Comparison of ENCODE assay signal across 9 cellular contexts in genomic region chr1:160169553-160170399, GRCh38. TPM values are rescaled to one million over a fixed set of nuclear protein-coding genes. Genes with fewer than 3 reads are reported as not detected.
DNase-seq lines count a peak whose midpoint lies in the region; ATAC-seq and TF ChIP-seq lines count a peak whose summit lies in the region.
"Had no signal": no experiment of that assay in that cellular context is flagged by ENCODE, and none has a peak within 500 bp of the region (broad histone marks: within the 10 kb centered on the region; RNA-seq: fewer than 3 reads in every experiment).

No MANE protein-coding gene starts in this region.

- H3K9me3 ChIP-seq in BLaER1 treated with 17β-estradiol and CSF1 and Interleukin-3, amounts not matched to agents 10 nM and 100 nM (replicated peaks in 1 of 11) = no peaks in the 10 kb centered on the region
- no peaks in the 10 kb centered on the region for H3K9me3 ChIP-seq in CD8-positive, alpha-beta T cell (ENCODE audit: low read length)
- H3K9me3 ChIP-seq in PC-9 (ENCODE audit: insufficient read depth, low read depth) (no peaks in the 10 kb centered on the region), esophagus muscularis mucosa (no peaks in the 10 kb centered on the region)

- peak overlapping the region in 3 of 4 donors; percentile 16 to 80 (median 45) for H3K4me3 Mint-ChIP-seq in IgD-negative memory B cell
- no peak overlapping the region for H3K4me3 Mint-ChIP-seq in CD8-positive, alpha-beta T cell

- peak overlapping the region in 9 of 11 experiments; percentile 38 to 69 (median 64); a peak in 16 of 22 replicates for H3K9ac ChIP-seq in BLaER1 treated with 17β-estradiol and CSF1 and Interleukin-3, amounts not matched to agents 10 nM and 100 nM

- H3K4me3 ChIP-seq in BLaER1 treated with 17β-estradiol and CSF1 and Interleukin-3, amounts not matched to agents 10 nM and 100 nM = peak overlapping the region in 7 of 10 experiments; percentile 29 to 49 (median 39); a peak in 10 of 20 replicates
- H3K4me3 ChIP-seq in CD8-positive, alpha-beta T cell (ENCODE audit: low read depth, low read length) = no peak overlapping the region
- no peak overlapping the region for H3K4me3 ChIP-seq in PC-9
- H3K4me3 ChIP-seq in esophagus muscularis mucosa = no peak overlapping the region
- H3K4me3 ChIP-seq: lung had no signal

- peak; percentile 79 for DNase-seq in astrocyte of the hippocampus (ENCODE audit: low read depth, low spot score)
- no peak for DNase-seq in CD8-positive, alpha-beta T cell
- DNase-seq in PC-9 = no peak
- DNase-seq in esophagus muscularis mucosa (ENCODE audit: extremely low spot score) = no peak

- peak overlapping the region in 2 of 3 donors; percentile 53 to 67 for H3K27ac Mint-ChIP-seq in IgD-negative memory B cell
- H3K27ac Mint-ChIP-seq in CD8-positive, alpha-beta T cell = no peak overlapping the region

- CTCF ChIA-PET in CD8-positive, alpha-beta T cell (lab: Charles Lee) = no interaction called here
- CTCF ChIA-PET in PC-9 (lab: Charles Lee) = no interaction called here

- ATAC-seq in GM19438 (IDR thresholded peaks at IDR 0.05; ENCODE audit: low read depth, unreplicated experiment) (peak; percentile 53), GM18498 (IDR thresholded peaks at IDR 0.05; ENCODE audit: unreplicated experiment) (no peak)
- ATAC-seq in CD8-positive, alpha-beta T cell = no peak

- H3K27me3 ChIP-seq in BLaER1 treated with 17β-estradiol and CSF1 and Interleukin-3, amounts not matched to agents 10 nM and 100 nM = no peaks in the 10 kb centered on the region
- no peaks in the 10 kb centered on the region for H3K27me3 ChIP-seq in CD8-positive, alpha-beta T cell (ENCODE audit: insufficient read depth, low read length)
- peaks cover 9% of the 10 kb centered on the region for H3K27me3 ChIP-seq in PC-9 (ENCODE audit: insufficient read depth, low read depth)
- no peaks in the 10 kb centered on the region for H3K27me3 ChIP-seq in esophagus muscularis mucosa

- no peaks in the 10 kb centered on the region for H3K9me2 ChIP-seq in PC-9 (ENCODE audit: insufficient read depth)

- H2AFZ ChIP-seq in PC-9 = no peak overlapping the region

- H3K27me3 Mint-ChIP-seq in IgD-negative memory B cell = peaks cover 10% of the 10 kb centered on the region
- H3K27me3 Mint-ChIP-seq in CD8-positive, alpha-beta T cell (ENCODE audit: low read depth) = peaks cover 16% of the 10 kb centered on the region

- 69% methylated on average over 15 of the region's 15 CpGs for WGBS in esophagus muscularis mucosa

- H4K20me1 ChIP-seq in BLaER1 treated with 17β-estradiol and CSF1 and Interleukin-3, amounts not matched to agents 10 nM and 100 nM = no peaks in the 10 kb centered on the region
- no peaks in the 10 kb centered on the region for H4K20me1 ChIP-seq in PC-9 (ENCODE audit: insufficient read depth)

- H3K4me2 ChIP-seq in BLaER1 treated with 17β-estradiol and CSF1 and Interleukin-3, amounts not matched to agents 10 nM and 100 nM = peak overlapping the region; percentile 74 to 97 (median 90)
- H3K4me2 ChIP-seq in PC-9 = no peak overlapping the region

- intact Hi-C loops in CD8-positive, alpha-beta T cell (cut with DNase I, micrococcal nuclease) = no loop called here
- intact Hi-C loops in PC-9 (cut with micrococcal nuclease; ENCODE audit: unreplicated experiment) = no loop called here
- intact Hi-C loops in esophagus muscularis mucosa (cut with DNase I) = no loop called here

- peaks cover 3% of the 10 kb centered on the region; the same call in 1 of the 2 replicates for H3F3A ChIP-seq in PC-9 (ENCODE audit: insufficient read depth, low read depth)

- H3K4me1 ChIP-seq in BLaER1 treated with 17β-estradiol and CSF1 and Interleukin-3, amounts not matched to agents 10 nM and 100 nM = peaks cover 57 to 72% (median 63%) of the 10 kb centered on the region in 10 experiments
- H3K4me1 ChIP-seq in CD8-positive, alpha-beta T cell (ENCODE audit: insufficient read depth, low read length) = peaks cover 5% of the 10 kb centered on the region
- peaks cover 9% of the 10 kb centered on the region; the same call in 1 of the 2 replicates for H3K4me1 ChIP-seq in PC-9 (replicated peaks; ENCODE audit: insufficient read depth)
- no peaks in the 10 kb centered on the region for H3K4me1 ChIP-seq in esophagus muscularis mucosa

- H3K79me2 ChIP-seq in PC-9 (ENCODE audit: low read depth) = no peaks in the 10 kb centered on the region

- H3K4me1 Mint-ChIP-seq in IgD-negative memory B cell = peaks cover 10 to 15% (median 12%) of the 10 kb centered on the region in 3 donors
- H3K4me1 Mint-ChIP-seq in CD8-positive, alpha-beta T cell (ENCODE audit: low read depth) = peaks cover 8% of the 10 kb centered on the region

- H3K9me3 Mint-ChIP-seq in IgD-negative memory B cell = no peaks in the 10 kb centered on the region
- H3K9me3 Mint-ChIP-seq in CD8-positive, alpha-beta T cell = no peaks in the 10 kb centered on the region

- no peaks in the 10 kb centered on the region for H3K36me3 Mint-ChIP-seq in IgD-negative memory B cell
- H3K36me3 Mint-ChIP-seq in CD8-positive, alpha-beta T cell = no peaks in the 10 kb centered on the region

- POLR2A ChIA-PET in CD8-positive, alpha-beta T cell (lab: Charles Lee) = no interaction called here
- POLR2A ChIA-PET in PC-9 (lab: Charles Lee; ENCODE audit: unreplicated experiment) = no interaction called here

- peak overlapping the region in 9 of 11 experiments; percentile 55 to 78 (median 69); a peak in 19 of 22 replicates for H3K27ac ChIP-seq in BLaER1 treated with 17β-estradiol and CSF1 and Interleukin-3, amounts not matched to agents 10 nM and 100 nM
- H3K27ac ChIP-seq in CD8-positive, alpha-beta T cell (ENCODE audit: low read depth, low read length) = no peak overlapping the region
- H3K27ac ChIP-seq in PC-9 (no peak overlapping the region), esophagus muscularis mucosa (replicated peaks in 1 of 4) (no peak overlapping the region)

- no peaks in the 10 kb centered on the region for H3K36me3 ChIP-seq in BLaER1 treated with 17β-estradiol and CSF1 and Interleukin-3, amounts not matched to agents 10 nM and 100 nM
- no peaks in the 10 kb centered on the region for H3K36me3 ChIP-seq in CD8-positive, alpha-beta T cell (ENCODE audit: insufficient read depth, low read length)
- H3K36me3 ChIP-seq in PC-9 (ENCODE audit: low read depth) (no peaks in the 10 kb centered on the region), esophagus muscularis mucosa (no peaks in the 10 kb centered on the region)

- TF ChIP-seq EP300 in esophagus muscularis mucosa (IDR thresholded peaks at IDR 0.05) = no peak

- no peak for TF ChIP-seq POLR2A in esophagus muscularis mucosa (IDR thresholded peaks at IDR 0.05; ENCODE audit: low read depth)

- BruUV-seq in PC-9 (replicated peaks; lab: Mats Ljungman, UMichigan) = no TSS peak

- no peak for TF ChIP-seq CTCF in CD8-positive, alpha-beta T cell (IDR thresholded peaks at IDR 0.05)
- TF ChIP-seq CTCF in PC-9 (conservative IDR thresholded peaks at IDR 0.05) (no peak), esophagus muscularis mucosa (IDR thresholded peaks at IDR 0.05) (no peak)

RNA-seq across cellular contexts. Expression of gene ATP1A4, which starts 18.4 kb away (rescaled TPM):
- polyA plus RNA-seq in IgD-negative memory B cell = not detected
- total RNA-seq in CD8-positive, alpha-beta T cell = not detected
- total RNA-seq in PC-9 (2021) (not detected in 2 replicates), esophagus muscularis mucosa (1 to 10 TPM in 1 of 4 donors, under 1 TPM in 2, not detected in 1; 0.17 to 2.1 (median 0.98) TPM)

RNA-seq across cellular contexts. Expression of gene CASQ1, which starts 20.6 kb away (rescaled TPM):
- polyA plus RNA-seq in IgD-negative memory B cell = not detected
- not detected for total RNA-seq in CD8-positive, alpha-beta T cell
- total RNA-seq in PC-9 (2021) = not detected in 2 replicates
- 1 to 10 TPM; 2.9 to 4.9 (median 4.6) TPM for total RNA-seq in esophagus muscularis mucosa

RNA-seq across cellular contexts. Expression of gene PEA15, which starts 35.4 kb away (rescaled TPM):
- polyA plus RNA-seq in IgD-negative memory B cell = 19.4 TPM
- total RNA-seq in CD8-positive, alpha-beta T cell = 10 to 100 TPM in 1 of 2 experiments, 1 to 10 TPM in 1; 9.1 to 10.9 TPM
- total RNA-seq in PC-9 (2021) = 84.7 and 139 TPM in 2 replicates
- total RNA-seq in esophagus muscularis mucosa = 100 to 1,000 TPM; 161 to 286 (median 239) TPM

RNA-seq across cellular contexts. Expression of gene ATP1A2, which starts 54.2 kb away (rescaled TPM):
- not detected for polyA plus RNA-seq in IgD-negative memory B cell
- total RNA-seq in CD8-positive, alpha-beta T cell = not detected
- total RNA-seq in PC-9 (2021) (1.1 TPM in 2 replicates), esophagus muscularis mucosa (100 to 1,000 TPM; 101 to 214 (median 130) TPM)

Comparison
In these comparisons a context has a peak if more than half of its experiments do, and no peak if none do; other contexts are left out.
1. H3K27ac ChIP-seq: peak in BLaER1 treated with 17β-estradiol and CSF1 and Interleukin-3, amounts not matched to agents 10 nM and 100 nM (9 of 11); none in CD8-positive, alpha-beta T cell (single experiment), PC-9 (single experiment) and esophagus muscularis mucosa (0 of 4).
2. H3K4me3 ChIP-seq: peak in BLaER1 treated with 17β-estradiol and CSF1 and Interleukin-3, amounts not matched to agents 10 nM and 100 nM (7 of 10); none in CD8-positive, alpha-beta T cell (single experiment), PC-9 (single experiment) and esophagus muscularis mucosa (0 of 4).